In genomic region chr15:98676586-98677270, GRCh38 we compare ENCODE assay signal across 21 cellular contexts. TPM values are rescaled to one million over a fixed set of nuclear protein-coding genes. Genes with fewer than 3 reads are reported as not detected.
A peak's percentile ranks its signal among the peaks of the same experiment; 100 is the strongest.
DNase-seq lines count a peak whose midpoint lies in the region; ATAC-seq and TF ChIP-seq lines count a peak whose summit lies in the region.
"Had no signal": no experiment of that assay in that cellular context is flagged by ENCODE, and none has a peak within 500 bp of the region (broad histone marks: within the 10 kb centered on the region; RNA-seq: fewer than 3 reads in every experiment).

No MANE protein-coding gene starts in this region.

- ATAC-seq in heart right ventricle = no peak
- ATAC-seq: activated CD4-positive, alpha-beta T cell treated with anti-CD3 and anti-CD28 coated beads for 36 hours; activated CD8-positive, alpha-beta T cell treated with anti-CD3 and anti-CD28 coated beads, Interleukin-2, amount 10 ng/mL, durations not matched to agents 7 days and 5 days; stimulated activated naive B cell treated with anti-CD40 and anti-IgM and Interleukin-4, amounts not matched to agents 10 μg/mL and 1 μg/mL and 100 μg/mL, for 72 hours had no signal

- BruUV-seq in PC-9 (replicated peaks; lab: Mats Ljungman, UMichigan) = no TSS peak

- peak overlapping the region; percentile 41 for H3K27ac ChIP-seq in left ventricle myocardium inferior (replicated peaks)
- H3K27ac ChIP-seq in heart right ventricle = peak overlapping the region in 3 of 10 donors; percentile 6 to 83 (median 44)
- H3K27ac ChIP-seq in PC-9 = 0 out of 2 replicates have a peak overlapping the region, but pooled peaks have one; percentile 38
- peak overlapping the region; percentile 26 for H3K27ac ChIP-seq in iPS-20b (ENCODE audit: low read length)
- peak overlapping the region in 2 of 3 donors; percentile 12 to 35 for H3K27ac ChIP-seq in thyroid gland
- H3K27ac ChIP-seq: ovary had no signal

- TF ChIP-seq CTCF in left ventricle myocardium inferior (IDR thresholded peaks at IDR 0.05; ENCODE audit: borderline replicate concordance) (no peak), heart right ventricle (IDR thresholded peaks at IDR 0.05) (no peak), PC-9 (conservative IDR thresholded peaks at IDR 0.05) (no peak), thyroid gland (IDR thresholded peaks at IDR 0.05) (no peak)

- no peaks in the 10 kb centered on the region; the same call in 1 of the 2 replicates for H4K20me1 ChIP-seq in PC-9 (ENCODE audit: insufficient read depth)

- H3K27me3 ChIP-seq in left ventricle myocardium inferior (ENCODE audit: low read depth) (no peaks in the 10 kb centered on the region), heart right ventricle (no peaks in the 10 kb centered on the region), PC-9 (ENCODE audit: insufficient read depth, low read depth) (no peaks in the 10 kb centered on the region), iPS-20b (ENCODE audit: insufficient read depth, low read length) (no peaks in the 10 kb centered on the region), thyroid gland (no peaks in the 10 kb centered on the region)
- H3K27me3 ChIP-seq: ovary had no signal

- no peak overlapping the region for H2AFZ ChIP-seq in PC-9

- TF ChIP-seq POLR2A in thyroid gland (IDR thresholded peaks at IDR 0.05) = no peak

- no peak overlapping the region for H3K4me3 ChIP-seq in left ventricle myocardium inferior
- no peak overlapping the region for H3K4me3 ChIP-seq in heart right ventricle
- H3K4me3 ChIP-seq in PC-9 = no peak overlapping the region
- no peak overlapping the region for H3K4me3 ChIP-seq in iPS-20b (ENCODE audit: low read length)
- H3K4me3 ChIP-seq in thyroid gland (replicated peaks in 1 of 3) = no peak overlapping the region
- H3K4me3 ChIP-seq: ovary had no signal

- H3K79me2 ChIP-seq in PC-9 (ENCODE audit: low read depth) = peaks cover 88% of the 10 kb centered on the region

- H3K9me2 ChIP-seq in PC-9 (ENCODE audit: insufficient read depth) = no peaks in the 10 kb centered on the region

- 0 out of 2 replicates have a peak, but pooled peaks cover 4% of the 10 kb centered on the region for H3F3A ChIP-seq in PC-9 (ENCODE audit: insufficient read depth, low read depth)

- H3K9ac ChIP-seq in iPS-20b (ENCODE audit: low read depth, low read length) = no peak overlapping the region

- intact Hi-C loops in left ventricle myocardium inferior (cut with micrococcal nuclease) (no loop called here), heart right ventricle (cut with DNase I) (loop anchor here in 1 of 10 donors (10.0 kb wide), 1 partner anchor 48 kb away; no protein-coding TSS in a partner anchor), PC-9 (cut with micrococcal nuclease; ENCODE audit: unreplicated experiment) (no loop called here), thyroid gland (cut with DNase I) (no loop called here)

- 91 to 95% methylated on average over 7 of the region's 7 CpGs for WGBS in heart right ventricle, 2 donors
- WGBS in thyroid gland, 2 donors = 87 to 88% methylated on average over 7 of the region's 7 CpGs

- H3K4me1 ChIP-seq in left ventricle myocardium inferior (peaks cover 85% of the 10 kb centered on the region), heart right ventricle (peaks cover 0 to 64% (median 47%) of the 10 kb centered on the region in 9 donors), PC-9 (replicated peaks; ENCODE audit: insufficient read depth) (peaks cover 14% of the 10 kb centered on the region), iPS-20b (ENCODE audit: insufficient read depth, low read length) (peaks cover 40% of the 10 kb centered on the region), thyroid gland (peaks cover 43 to 45% of the 10 kb centered on the region in 2 donors)

- DNase-seq in left ventricle myocardium inferior (no peak), heart right ventricle (no peak), PC-9 (no peak), thyroid gland (no peak), HPDE6-E6E7 (ENCODE audit: extremely low spot score) (no peak), GM19238 (ENCODE audit: insufficient read length, low spot score) (no peak)
- no peak for DNase-seq in stimulated activated CD4-positive, alpha-beta T cell treated with anti-CD3 and anti-CD28 coated beads, Interleukin-4, amount 100 ng/mL, for 24 hours
- DNase-seq: activated CD4-positive, alpha-beta T cell treated with anti-CD3 and anti-CD28 coated beads for 36 hours; activated CD8-positive, alpha-beta T cell treated with anti-CD3 and anti-CD28 coated beads, Interleukin-2, amount 10 ng/mL, durations not matched to agents 7 days and 5 days; activated naive CD4-positive, alpha-beta T cell treated with anti-CD3 and anti-CD28 coated beads, Interleukin-2, amount 50 U/mL, for 16 hours; Calu3; DND-41; effector CD8-positive, alpha-beta T cell; head of caudate nucleus; NCI-H1048; NCI-H1694 treated with DMSO at 0.1 percent for 48 hours; NCI-H446 treated with DMSO at 0.1 percent for 48 hours; NCI-H82; ovary; stimulated activated naive B cell treated with anti-CD40 and anti-IgM and Interleukin-4, amounts not matched to agents 10 μg/mL and 1 μg/mL and 100 μg/mL, for 72 hours had no signal

- H3K4me2 ChIP-seq in PC-9 = peak overlapping the region; percentile 13

- CTCF ChIA-PET in PC-9 (lab: Charles Lee) = no interaction called here

- no peaks in the 10 kb centered on the region for H3K9me3 ChIP-seq in left ventricle myocardium inferior (replicated peaks)
- H3K9me3 ChIP-seq in heart right ventricle = no peaks in the 10 kb centered on the region
- no peaks in the 10 kb centered on the region for H3K9me3 ChIP-seq in PC-9 (ENCODE audit: insufficient read depth, low read depth)
- H3K9me3 ChIP-seq in iPS-20b (ENCODE audit: insufficient read depth, low read depth, low read length) = no peaks in the 10 kb centered on the region
- no peaks in the 10 kb centered on the region for H3K9me3 ChIP-seq in thyroid gland
- H3K9me3 ChIP-seq: ovary had no signal

- H3K36me3 ChIP-seq in left ventricle myocardium inferior (no peaks in the 10 kb centered on the region), heart right ventricle (no peaks in the 10 kb centered on the region), PC-9 (ENCODE audit: low read depth) (no peaks in the 10 kb centered on the region), iPS-20b (ENCODE audit: insufficient read depth, low read depth, low read length) (0 out of 2 replicates have a peak, but pooled peaks cover 3% of the 10 kb centered on the region), thyroid gland (no peaks in the 10 kb centered on the region)
- H3K36me3 ChIP-seq: ovary had no signal

- POLR2A ChIA-PET in PC-9 (lab: Charles Lee; ENCODE audit: unreplicated experiment) = interaction anchor here (0.7 kb wide), 1 partner anchor 94 kb away, joined by 3 read pairs; no protein-coding TSS in a partner anchor

RNA-seq across cellular contexts. Expression of gene IGF1R, which starts 28.4 kb away (rescaled TPM):
- 37.2 TPM for total RNA-seq in left ventricle myocardium inferior
- 10 to 100 TPM; 32.3 to 88.2 (median 50.0) TPM for total RNA-seq in heart right ventricle
- polyA plus RNA-seq in heart right ventricle = 1 to 10 TPM; 3.4 to 8.4 TPM
- total RNA-seq in PC-9 (2021) = 71.3 and 78.9 TPM in 2 replicates
- 100 to 1,000 TPM in 2 of 4 donors, 10 to 100 TPM in 2; 51.5 to 146 (median 89.6) TPM for total RNA-seq in thyroid gland
